8 cellular contexts compared by ENCODE assay signal in the genomic region with DNA sequence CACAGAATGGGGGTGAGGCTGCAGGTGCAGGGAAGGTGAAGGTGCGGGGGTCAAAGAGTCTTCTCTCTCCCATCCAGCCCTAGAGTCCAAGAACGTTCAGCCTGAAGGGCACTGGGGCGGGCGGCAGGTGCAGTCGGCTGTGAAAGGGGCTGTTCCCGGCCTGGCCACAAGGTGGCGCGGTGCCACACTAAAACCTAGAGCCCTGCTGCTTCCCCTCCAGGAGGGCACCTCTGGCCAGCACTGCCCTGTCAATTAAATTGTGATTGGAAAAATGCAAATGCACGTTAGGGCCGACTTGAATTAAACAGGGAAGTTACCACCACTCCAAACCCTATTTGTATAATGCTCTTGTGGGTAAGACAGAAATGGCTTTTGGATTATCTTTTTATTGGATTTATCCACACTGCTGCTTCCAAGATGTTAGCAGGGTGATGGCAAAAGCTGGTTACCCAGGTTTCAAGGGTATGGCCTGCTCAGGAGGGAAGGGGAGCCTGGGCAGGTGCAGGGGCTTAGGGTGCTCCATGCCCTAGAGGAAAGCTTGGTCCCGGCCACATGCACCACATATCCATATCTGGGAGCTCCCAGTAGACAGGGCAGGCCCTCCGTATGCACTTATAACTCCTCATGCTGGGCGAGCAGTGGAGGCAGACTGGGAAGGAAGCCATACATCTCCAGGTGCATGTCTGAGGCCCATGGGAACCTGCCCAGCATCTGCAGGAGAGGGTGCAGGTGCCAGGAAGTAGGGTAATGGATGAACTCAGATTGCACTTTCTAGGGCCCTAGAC.
DNase-seq lines count a peak whose midpoint lies in the region; ATAC-seq and TF ChIP-seq lines count a peak whose summit lies in the region.

No MANE protein-coding gene starts in this region.

- peak; percentile 52 to 74 (median 59) for DNase-seq in CD8-positive, alpha-beta memory T cell
- peak; percentile 19 for DNase-seq in GOT3 (lab: John Stamatoyannopoulos, UW)
- peak; percentile 58 for DNase-seq in NCI-H2107 (lab: John Stamatoyannopoulos, UW)
- peak; percentile 74 for DNase-seq in WERI-Rb-1
- DNase-seq in brain microvascular endothelial cell = peak; percentile 55
- DNase-seq in inferior parietal cortex (ENCODE audit: extremely low spot score) = peak; percentile 80
- DNase-seq in stimulated activated CD4-positive, alpha-beta T cell treated with anti-CD3 and anti-CD28 coated beads, Interleukin-15, amount 100 ng/mL, for 24 hours = peak; percentile 81

- no peaks in the 10 kb centered on the region for H3K9me3 ChIP-seq in CD8-positive, alpha-beta memory T cell (ENCODE audit: low read length)
- H3K9me3 ChIP-seq in WERI-Rb-1 (ENCODE audit: severe bottlenecking) = no peaks in the 10 kb centered on the region

- H3K9me3 Mint-ChIP-seq in CD8-positive, alpha-beta memory T cell = no peaks in the 10 kb centered on the region

- H3K27me3 ChIP-seq in CD8-positive, alpha-beta memory T cell (ENCODE audit: insufficient read depth, low read length, poor library complexity, severe bottlenecking) = no peaks in the 10 kb centered on the region
- H3K27me3 ChIP-seq in WERI-Rb-1 (ENCODE audit: insufficient read depth, low read depth, severe bottlenecking) (no peaks in the 10 kb centered on the region), brain microvascular endothelial cell (replicated peaks) (peaks cover 3% of the 10 kb centered on the region)

- H3K4me3 Mint-ChIP-seq in CD8-positive, alpha-beta memory T cell = no peak overlapping the region

- peak; percentile 89 for TF ChIP-seq CTCF in WERI-Rb-1 (IDR thresholded peaks at IDR 0.05; ENCODE audit: low read depth, low read length)
- peak; percentile 95 for TF ChIP-seq CTCF in brain microvascular endothelial cell (IDR thresholded peaks at IDR 0.05; ENCODE audit: low read depth, low read length, missing control alignments)

- in situ Hi-C loops in brain microvascular endothelial cell (cut with HindIII; ENCODE audit: low pct_ligation_motif_present, low sequenced_read_pairs) = no loop called here

- H3K27ac ChIP-seq in CD8-positive, alpha-beta memory T cell (ENCODE audit: low read depth, low read length) = no peak overlapping the region
- H3K27ac ChIP-seq in WERI-Rb-1 = no peak overlapping the region
- no peak overlapping the region for H3K27ac ChIP-seq in brain microvascular endothelial cell

- H3K4me1 Mint-ChIP-seq in CD8-positive, alpha-beta memory T cell = no peaks in the 10 kb centered on the region

- H3K36me3 Mint-ChIP-seq in CD8-positive, alpha-beta memory T cell = no peaks in the 10 kb centered on the region

- H3K4me1 ChIP-seq in CD8-positive, alpha-beta memory T cell (ENCODE audit: insufficient read depth, low read length) = no peaks in the 10 kb centered on the region

- H3K4me3 ChIP-seq in CD8-positive, alpha-beta memory T cell (ENCODE audit: low read length) = no peak overlapping the region
- H3K4me3 ChIP-seq in WERI-Rb-1 (ENCODE audit: low read depth, low read length) (no peak overlapping the region), brain microvascular endothelial cell (ENCODE audit: low read depth, low read length) (no peak overlapping the region)

- CTCF ChIA-PET in CD8-positive, alpha-beta memory T cell (lab: Charles Lee) = interaction anchor here (0.8 to 8.8 kb wide), 12 partner anchors 8 to 388 kb away, joined by 3 to 81 read pairs (median 4); no protein-coding TSS in a partner anchor

- H3K27ac Mint-ChIP-seq in CD8-positive, alpha-beta memory T cell = no peak overlapping the region

- H3K36me3 ChIP-seq in CD8-positive, alpha-beta memory T cell (ENCODE audit: insufficient read depth, low read length) = no peaks in the 10 kb centered on the region
- H3K36me3 ChIP-seq in WERI-Rb-1 (no peaks in the 10 kb centered on the region), brain microvascular endothelial cell (replicated peaks) (no peaks in the 10 kb centered on the region)

- POLR2A ChIA-PET in CD8-positive, alpha-beta memory T cell (lab: Charles Lee) = no interaction called here

- no peak for ATAC-seq in HG03108 (IDR thresholded peaks at IDR 0.05; ENCODE audit: unreplicated experiment)

- H3K27me3 Mint-ChIP-seq in CD8-positive, alpha-beta memory T cell = peaks cover 4 to 7% of the 10 kb centered on the region in 2 donors

Comparison
In these comparisons a context has a peak if more than half of its experiments do, and no peak if none do; other contexts are left out.
1. DNase-seq: peak in every context shown above with its lines; median percentile 81 in stimulated activated CD4-positive, alpha-beta T cell treated with anti-CD3 and anti-CD28 coated beads, Interleukin-15, amount 100 ng/mL, for 24 hours; 80 in inferior parietal cortex; 74 in WERI-Rb-1; 59 in CD8-positive, alpha-beta memory T cell; 58 in NCI-H2107; 55 in brain microvascular endothelial cell; 19 in GOT3.